ENCODE assay signal across 1 cellular context in the genomic region with DNA sequence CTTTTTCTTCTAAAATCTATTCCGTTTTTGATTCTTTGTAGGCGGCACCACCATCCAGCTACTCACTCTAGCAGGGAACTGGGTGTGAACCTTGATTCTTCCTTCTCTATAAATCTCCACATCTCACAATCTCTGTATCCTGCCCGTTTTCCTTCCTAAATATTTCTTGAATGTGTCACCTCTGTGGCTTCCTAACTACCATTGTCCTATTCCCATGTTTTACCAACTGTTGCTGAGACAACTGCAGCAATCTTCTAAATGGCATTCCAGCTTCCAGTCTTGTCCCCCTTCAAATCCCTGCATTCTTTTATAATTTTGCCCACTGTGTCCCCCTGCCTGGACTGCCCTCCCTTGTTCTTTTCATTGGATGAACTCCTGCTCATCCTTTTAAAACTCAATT.
TF ChIP-seq lines count a peak whose summit lies in the region.

No MANE protein-coding gene starts in this region.

TF ChIP-seq in HepG2, 621 proteins besides CTCF, POLR2A, EP300 and RAD21:
- TF ChIP-seq HOXA5 (CRISPR knock-in tag; IDR thresholded peaks at IDR 0.05) = no peak
- TF ChIP-seq, protein P1, sequence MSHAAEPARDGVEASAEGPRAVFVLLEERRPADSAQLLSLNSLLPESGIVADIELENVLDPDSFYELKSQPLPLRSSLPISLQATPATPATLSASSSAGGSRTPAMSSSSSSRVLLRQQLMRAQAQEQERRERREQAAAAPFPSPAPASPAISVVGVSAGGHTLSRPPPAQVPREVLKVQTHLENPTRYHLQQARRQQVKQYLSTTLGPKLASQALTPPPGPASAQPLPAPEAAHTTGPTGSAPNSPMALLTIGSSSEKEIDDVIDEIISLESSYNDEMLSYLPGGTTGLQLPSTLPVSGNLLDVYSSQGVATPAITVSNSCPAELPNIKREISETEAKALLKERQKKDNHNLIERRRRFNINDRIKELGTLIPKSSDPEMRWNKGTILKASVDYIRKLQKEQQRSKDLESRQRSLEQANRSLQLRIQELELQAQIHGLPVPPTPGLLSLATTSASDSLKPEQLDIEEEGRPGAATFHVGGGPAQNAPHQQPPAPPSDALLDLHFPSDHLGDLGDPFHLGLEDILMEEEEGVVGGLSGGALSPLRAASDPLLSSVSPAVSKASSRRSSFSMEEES (CRISPR knock-in tag; IDR thresholded peaks at IDR 0.05) = no peak
- TF ChIP-seq ZSCAN25 (CRISPR knock-in tag; IDR thresholded peaks at IDR 0.05) = no peak
- no peak for TF ChIP-seq HOXA9 (CRISPR knock-in tag; IDR thresholded peaks at IDR 0.05; ENCODE audit: borderline replicate concordance)
- no peak for TF ChIP-seq FOXO1 (CRISPR knock-in tag; IDR thresholded peaks at IDR 0.05)
- no peak for TF ChIP-seq DR1 (CRISPR knock-in tag; IDR thresholded peaks at IDR 0.05)
- TF ChIP-seq SALL2 (CRISPR knock-in tag; IDR thresholded peaks at IDR 0.05) = no peak
- TF ChIP-seq PAX8 (CRISPR knock-in tag; IDR thresholded peaks at IDR 0.05; ENCODE audit: borderline replicate concordance) = no peak
- TF ChIP-seq ZMYM2 (CRISPR knock-in tag; IDR thresholded peaks at IDR 0.05) = no peak
- TF ChIP-seq RNF2 (conservative IDR thresholded peaks at IDR 0.05; ENCODE audit: low read depth) = no peak
- no peak for TF ChIP-seq ZNF34 (CRISPR knock-in tag; IDR thresholded peaks at IDR 0.05; ENCODE audit: borderline replicate concordance)
- TF ChIP-seq, protein P2, sequence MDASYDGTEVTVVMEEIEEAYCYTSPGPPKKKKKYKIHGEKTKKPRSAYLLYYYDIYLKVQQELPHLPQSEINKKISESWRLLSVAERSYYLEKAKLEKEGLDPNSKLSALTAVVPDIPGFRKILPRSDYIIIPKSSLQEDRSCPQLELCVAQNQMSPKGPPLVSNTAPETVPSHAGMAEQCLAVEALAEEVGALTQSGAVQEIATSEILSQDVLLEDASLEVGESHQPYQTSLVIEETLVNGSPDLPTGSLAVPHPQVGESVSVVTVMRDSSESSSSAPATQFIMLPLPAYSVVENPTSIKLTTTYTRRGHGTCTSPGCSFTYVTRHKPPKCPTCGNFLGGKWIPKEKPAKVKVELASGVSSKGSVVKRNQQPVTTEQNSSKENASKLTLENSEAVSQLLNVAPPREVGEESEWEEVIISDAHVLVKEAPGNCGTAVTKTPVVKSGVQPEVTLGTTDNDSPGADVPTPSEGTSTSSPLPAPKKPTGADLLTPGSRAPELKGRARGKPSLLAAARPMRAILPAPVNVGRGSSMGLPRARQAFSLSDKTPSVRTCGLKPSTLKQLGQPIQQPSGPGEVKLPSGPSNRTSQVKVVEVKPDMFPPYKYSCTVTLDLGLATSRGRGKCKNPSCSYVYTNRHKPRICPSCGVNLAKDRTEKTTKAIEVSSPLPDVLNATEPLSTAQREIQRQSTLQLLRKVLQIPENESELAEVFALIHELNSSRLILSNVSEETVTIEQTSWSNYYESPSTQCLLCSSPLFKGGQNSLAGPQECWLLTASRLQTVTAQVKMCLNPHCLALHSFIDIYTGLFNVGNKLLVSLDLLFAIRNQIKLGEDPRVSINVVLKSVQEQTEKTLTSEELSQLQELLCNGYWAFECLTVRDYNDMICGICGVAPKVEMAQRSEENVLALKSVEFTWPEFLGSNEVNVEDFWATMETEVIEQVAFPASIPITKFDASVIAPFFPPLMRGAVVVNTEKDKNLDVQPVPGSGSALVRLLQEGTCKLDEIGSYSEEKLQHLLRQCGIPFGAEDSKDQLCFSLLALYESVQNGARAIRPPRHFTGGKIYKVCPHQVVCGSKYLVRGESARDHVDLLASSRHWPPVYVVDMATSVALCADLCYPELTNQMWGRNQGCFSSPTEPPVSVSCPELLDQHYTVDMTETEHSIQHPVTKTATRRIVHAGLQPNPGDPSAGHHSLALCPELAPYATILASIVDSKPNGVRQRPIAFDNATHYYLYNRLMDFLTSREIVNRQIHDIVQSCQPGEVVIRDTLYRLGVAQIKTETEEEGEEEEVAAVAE (CRISPR knock-in tag; IDR thresholded peaks at IDR 0.05; ENCODE audit: borderline replicate concordance) = no peak
- no peak for TF ChIP-seq ZNF839 (CRISPR knock-in tag; IDR thresholded peaks at IDR 0.05; ENCODE audit: borderline replicate concordance)
- no peak for TF ChIP-seq ZNF720 (CRISPR knock-in tag; IDR thresholded peaks at IDR 0.05)
- no peak for TF ChIP-seq ZNF280B (CRISPR knock-in tag; IDR thresholded peaks at IDR 0.05; ENCODE audit: borderline replicate concordance)
- TF ChIP-seq ERF (CRISPR knock-in tag; IDR thresholded peaks at IDR 0.05) = no peak
